In the genomic region with DNA sequence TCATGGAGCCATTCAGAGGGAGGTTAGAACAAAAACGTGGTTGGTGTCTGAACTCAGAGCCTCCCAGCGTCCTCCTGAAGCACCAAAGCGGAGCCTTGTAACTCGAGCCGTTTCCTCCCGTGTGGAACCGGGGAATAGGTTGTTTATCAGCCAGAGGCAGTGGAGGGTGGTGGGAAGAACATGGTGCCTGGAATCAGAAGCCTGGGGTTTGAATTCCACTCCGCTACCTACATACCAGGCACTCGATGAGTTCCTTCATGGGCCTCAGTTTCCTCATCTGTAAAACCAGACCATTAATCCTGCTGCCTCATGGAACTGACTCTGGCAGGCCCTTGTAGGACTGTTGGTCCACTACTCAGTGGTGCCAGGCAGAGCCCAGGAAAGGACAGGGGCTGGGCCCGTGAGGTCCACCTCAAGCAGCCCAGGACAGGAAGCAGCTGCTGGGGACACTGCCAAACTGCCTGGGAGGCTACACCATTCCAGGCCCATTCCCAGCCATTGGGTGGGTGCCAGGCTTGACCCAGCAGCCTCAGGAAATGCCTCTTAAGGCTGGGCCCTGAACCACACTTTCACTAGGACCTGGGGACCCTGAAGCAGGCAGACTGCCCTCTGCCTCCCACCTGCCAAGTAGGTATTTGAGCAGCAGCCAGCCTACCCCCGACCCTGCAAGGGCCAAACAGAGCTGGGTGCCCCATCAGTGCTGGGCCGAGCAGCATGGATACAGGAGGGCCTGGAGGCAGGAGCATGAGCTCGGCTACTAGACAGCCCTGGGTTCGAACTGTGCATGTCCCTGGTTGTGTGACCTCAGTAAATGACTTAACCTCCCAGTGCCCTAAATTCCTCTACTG, we compare ENCODE assay signal across 8 cellular contexts. TPM values are rescaled to one million over a fixed set of nuclear protein-coding genes. Genes with fewer than 3 reads are reported as not detected.
DNase-seq lines count a peak whose midpoint lies in the region; ATAC-seq and TF ChIP-seq lines count a peak whose summit lies in the region.
"Had no signal": no experiment of that assay in that cellular context is flagged by ENCODE, and none has a peak within 500 bp of the region (broad histone marks: within the 10 kb centered on the region; RNA-seq: fewer than 3 reads in every experiment).

No MANE protein-coding gene starts in this region.

- peaks cover 19% of the 10 kb centered on the region; the same call in 1 of the 2 replicates for H3K4me1 Mint-ChIP-seq in HFFc6 (ENCODE audit: low read depth)

- no peak overlapping the region for H3K4me3 Mint-ChIP-seq in HFFc6

- TF ChIP-seq CTCF in HFFc6 (IDR thresholded peaks at IDR 0.05) = no peak
- no peak for TF ChIP-seq CTCF in VCaP (conservative IDR thresholded peaks at IDR 0.05)
- TF ChIP-seq CTCF in right atrium auricular region (IDR thresholded peaks at IDR 0.05) = no peak
- TF ChIP-seq CTCF in stomach (IDR thresholded peaks at IDR 0.05) = no peak

- ATAC-seq in HG03469 (IDR thresholded peaks at IDR 0.05; ENCODE audit: unreplicated experiment) = no peak
- ATAC-seq in HG02885 (IDR thresholded peaks at IDR 0.05; ENCODE audit: poor library complexity, unreplicated experiment) = no peak

- no peak overlapping the region for H3K4me3 ChIP-seq in right atrium auricular region
- no peak overlapping the region for H3K4me3 ChIP-seq in stomach

- H3K36me3 Mint-ChIP-seq in HFFc6 (ENCODE audit: low read depth) = peaks cover 4% of the 10 kb centered on the region; the same call in 1 of the 2 replicates

- H3K27me3 ChIP-seq in right atrium auricular region = no peaks in the 10 kb centered on the region
- no peaks in the 10 kb centered on the region for H3K27me3 ChIP-seq in stomach

- TF ChIP-seq POLR2A in stomach (IDR thresholded peaks at IDR 0.05) = no peak

- H3K9me3 ChIP-seq in right atrium auricular region (no peaks in the 10 kb centered on the region), stomach (no peaks in the 10 kb centered on the region)

- H3K36me3 ChIP-seq in right atrium auricular region (peaks cover 18% of the 10 kb centered on the region), stomach (peaks cover 18 to 47% (median 38%) of the 10 kb centered on the region in 4 donors)

- H3K27ac ChIP-seq in VCaP (peak overlapping the region; percentile 84), right atrium auricular region (peak overlapping the region; percentile 24 to 44), stomach (peak overlapping the region in 4 of 5 donors; percentile 6 to 70 (median 38))

- intact Hi-C loops in stomach (cut with DNase I; ENCODE audit: low total_unique reads) = no loop called here

- no peak for TF ChIP-seq EP300 in stomach (IDR thresholded peaks at IDR 0.05)

- 50 to 64% (median 56%) methylated on average over 12 to 14 of the region's 14 CpGs for WGBS in stomach, 5 donors

- H3K27ac Mint-ChIP-seq in HFFc6 = peak overlapping the region; percentile 42; the same call in 1 of the 2 replicates

- H3K27me3 Mint-ChIP-seq in HFFc6 (ENCODE audit: insufficient read depth) = peaks cover 1% of the 10 kb centered on the region

- no peak for DNase-seq in HFFc6
- DNase-seq in right atrium auricular region (ENCODE audit: low spot score) = no peak
- no peak for DNase-seq in stomach
- DNase-seq in activated naive CD4-positive, alpha-beta T cell (lab: John Stamatoyannopoulos, UW) = no peak
- DNase-seq: stimulated activated CD4-positive, alpha-beta T cell treated with anti-CD3 and anti-CD28 coated beads, Interleukin-4, amount 100 ng/mL, for 1 hour had no signal

- peaks cover 0 to 32% of the 10 kb centered on the region in 2 donors for H3K4me1 ChIP-seq in right atrium auricular region
- H3K4me1 ChIP-seq in stomach = peaks cover 16 to 42% (median 25%) of the 10 kb centered on the region in 4 donors

- H3K9me3 Mint-ChIP-seq in HFFc6 = no peaks in the 10 kb centered on the region

RNA-seq across cellular contexts. Expression of gene PRKCD, which starts 33.4 kb away (rescaled TPM):
- total RNA-seq in HFFc6 (2021; fragmentation: NEBNext Ultra II Directional; extraction: Animal tissue kit (Norgen Biotek cat#: 25700)) = 10 to 100 TPM; 15.5 to 21.9 (median 20.0) TPM
- total RNA-seq in right atrium auricular region (10 to 100 TPM; 11.1 to 14.8 TPM), stomach (100 to 1,000 TPM in 1 of 5 donors, 10 to 100 TPM in 4; 15.6 to 117 (median 37.9) TPM)
- polyA plus RNA-seq in stomach = 10 to 100 TPM; 20.5 to 56.1 (median 36.4) TPM

Comparison
In these comparisons a context has a peak if more than half of its experiments do, and no peak if none do; other contexts are left out.
1. H3K27ac ChIP-seq: peak in every context shown above with its lines; median percentile 84 in VCaP; 38 in stomach; 34 in right atrium auricular region.